1 cellular context compared by ENCODE assay signal in genomic region chr5:71807909-71808308, GRCh38.
TF ChIP-seq lines count a peak whose summit lies in the region.

No MANE protein-coding gene starts in this region.

TF ChIP-seq in GM23338, 12 proteins besides CTCF, POLR2A, EP300 and RAD21 (continued from another document):
- TF ChIP-seq REST (IDR thresholded peaks at IDR 0.05; ENCODE audit: unreplicated experiment), result no peak
- TF ChIP-seq JUNB (IDR thresholded peaks at IDR 0.05; ENCODE audit: unreplicated experiment), result no peak
- TF ChIP-seq ZNF462 (CRISPR knock-in tag; IDR thresholded peaks at IDR 0.05), result no peak
- no peak for TF ChIP-seq CREB1 (CRISPR knock-in tag; IDR thresholded peaks at IDR 0.05; ENCODE audit: low read depth)
- TF ChIP-seq NANOG (IDR thresholded peaks at IDR 0.05; ENCODE audit: borderline replicate concordance), result no peak
- TF ChIP-seq ZNF331 (CRISPR knock-in tag; IDR thresholded peaks at IDR 0.05; ENCODE audit: low read depth), result no peak
- no peak for TF ChIP-seq STAT1 (IDR thresholded peaks at IDR 0.05; ENCODE audit: unreplicated experiment)
TF ChIP-seq in GM23338: peak in this region for 0.
